8 cellular contexts compared by ENCODE assay signal in genomic region chrX:97399400-97399799, GRCh38.
DNase-seq lines count a peak whose midpoint lies in the region; ATAC-seq and TF ChIP-seq lines count a peak whose summit lies in the region.

No MANE protein-coding gene starts in this region.

- no peaks in the 10 kb centered on the region for H3K4me1 ChIP-seq in thyroid gland

- ATAC-seq in GM19467 (IDR thresholded peaks at IDR 0.05; ENCODE audit: unreplicated experiment) = peak; percentile 46
- no peak for ATAC-seq in GM19023 (IDR thresholded peaks at IDR 0.05; ENCODE audit: unreplicated experiment)

- no peak for TF ChIP-seq POLR2A in thyroid gland (IDR thresholded peaks at IDR 0.05)

- H3K9me3 ChIP-seq in thyroid gland = no peaks in the 10 kb centered on the region

- 70 to 80% methylated on average over 2 of the region's 2 CpGs for WGBS in thyroid gland, 2 donors

- no peak overlapping the region for H3K27ac ChIP-seq in thyroid gland

- intact Hi-C loops in thyroid gland (cut with DNase I) = no loop called here

- TF ChIP-seq CTCF in epithelial cell of esophagus (IDR thresholded peaks at IDR 0.05; ENCODE audit: insufficient read depth, low read depth, low read length, missing control alignments) = no peak
- TF ChIP-seq CTCF in thyroid gland (IDR thresholded peaks at IDR 0.05) = no peak

- no peaks in the 10 kb centered on the region for H3K36me3 ChIP-seq in thyroid gland

- no peak overlapping the region for H3K4me3 ChIP-seq in epithelial cell of esophagus (ENCODE audit: low read length)
- H3K4me3 ChIP-seq in thyroid gland (replicated peaks in 1 of 3) = no peak overlapping the region

- DNase-seq in EH (ENCODE audit: low read depth) = peak; percentile 73
- DNase-seq in HPDE6-E6E7 (ENCODE audit: extremely low spot score) = peak; percentile 16
- DNase-seq in epithelial cell of esophagus (ENCODE audit: low read depth) = peak; percentile 61
- DNase-seq in NCI-H2171 treated with DMSO at 0.1 percent for 48 hours (lab: John Stamatoyannopoulos, UW) = no peak
- DNase-seq in thyroid gland = no peak
- no peak for DNase-seq in activated naive CD4-positive, alpha-beta T cell treated with anti-CD3 and anti-CD28 coated beads, Interleukin-2, amount 50 U/mL, for 16 hours

- H3K27me3 ChIP-seq in thyroid gland = no peaks in the 10 kb centered on the region

Comparison
In these comparisons a context has a peak if more than half of its experiments do, and no peak if none do; other contexts are left out.
1. DNase-seq: peak in EH (single experiment), HPDE6-E6E7 (single experiment) and epithelial cell of esophagus (single experiment); none in NCI-H2171 treated with DMSO at 0.1 percent for 48 hours (single experiment), thyroid gland (0 of 2) and activated naive CD4-positive, alpha-beta T cell treated with anti-CD3 and anti-CD28 coated beads, Interleukin-2, amount 50 U/mL, for 16 hours (single experiment).